Comparison of ENCODE assay signal across 13 cellular contexts in genomic region chr11:23359297-23359696, GRCh38.
DNase-seq lines count a peak whose midpoint lies in the region; ATAC-seq, FAIRE-seq and TF ChIP-seq lines count a peak whose summit lies in the region.
"Had no signal": no experiment of that assay in that cellular context is flagged by ENCODE, and none has a peak within 500 bp of the region (broad histone marks: within the 10 kb centered on the region; RNA-seq: fewer than 3 reads in every experiment).

No MANE protein-coding gene starts in this region.

- no peak for FAIRE-seq in GM12878 (lab: Jason Lieb, UNC)

- POLR2A ChIA-PET in GM12878 (lab: Charles Lee) (no interaction called here), A673 (lab: Charles Lee; ENCODE audit: low non-redundant PET) (interaction anchor here (0.5 kb wide), 1 partner anchor 9 kb away, joined by 3 read pairs; no protein-coding TSS in a partner anchor)

- BruUV-seq in GM12878 (replicated peaks; lab: Mats Ljungman, UMichigan) = no TSS peak
- no TSS peak for BruUV-seq in A673 (replicated peaks; lab: Mats Ljungman, UMichigan)

- in situ Hi-C loops in GM12878 (cut with MboI) = no loop called here

- H3K9me3 ChIP-seq in GM12878 (replicated peaks; ENCODE audit: control insufficient read depth, insufficient read depth, low read length) = no peaks in the 10 kb centered on the region
- H3K9me3 ChIP-seq in A673 (ENCODE audit: low read depth, low read length, poor library complexity, severe bottlenecking) = no peaks in the 10 kb centered on the region
- H3K9me3 ChIP-seq: Peyer's patch had no signal

- CTCF ChIA-PET in GM12878 (lab: Yijun Ruan, JAX) (no interaction called here), A673 (lab: Charles Lee) (no interaction called here)

- ATAC-seq in GM12878 = 0 out of 3 replicates have a peak, but pooled peaks have one; percentile 37
- no peak for ATAC-seq in GM21786 (IDR thresholded peaks at IDR 0.05; ENCODE audit: unreplicated experiment)
- ATAC-seq: esophagus mucosa had no signal

- no peaks in the 10 kb centered on the region for H3K79me2 ChIP-seq in GM12878 (ENCODE audit: control insufficient read depth, insufficient read depth, low read length)

- peak; percentile 74 for DNase-seq in AG08396 (ENCODE audit: low spot score)
- peak; percentile 85 for DNase-seq in HT-29 (ENCODE audit: low spot score)
- no peak for DNase-seq in GM12878 (ENCODE audit: low read depth, low spot score)
- DNase-seq in kidney glomerular epithelial cell (lab: John Stamatoyannopoulos, UW) = peak; percentile 39
- DNase-seq in MV-4-11 (lab: John Stamatoyannopoulos, UW) = no peak
- DNase-seq in A673 (ENCODE audit: low spot score) = no peak
- no peak for DNase-seq in OCI-M2 (lab: John Stamatoyannopoulos, UW; ENCODE audit: unreplicated experiment)
- DNase-seq: activated CD4-positive, alpha-beta T cell treated with anti-CD3 and anti-CD28 coated beads for 48 hours; C1 segment of cervical spinal cord; NCI-H1417 had no signal

- intact Hi-C loops in GM12878 (cut with micrococcal nuclease; ENCODE audit: unreplicated experiment) = no loop called here
- intact Hi-C loops in A673 (cut with micrococcal nuclease; ENCODE audit: unreplicated experiment) = no loop called here

- SMC1A ChIA-PET in GM12878 (lab: Charles Lee; ENCODE audit: uncharacterized antibody, unreplicated experiment) = interaction anchor here (0.5 kb wide), 1 partner anchor 427 kb away, joined by 3 read pairs; no protein-coding TSS in a partner anchor

- H4K20me1 ChIP-seq in GM12878 (ENCODE audit: control insufficient read depth, insufficient read depth) = no peaks in the 10 kb centered on the region

- H3K27ac ChIP-seq in GM12878 (ENCODE audit: control insufficient read depth, insufficient read depth) (no peak overlapping the region), A673 (ENCODE audit: low read depth, low read length, poor library complexity, severe bottlenecking) (no peak overlapping the region)

- no peak for TF ChIP-seq RAD21 in GM12878 (IDR thresholded peaks at IDR 0.05; ENCODE audit: insufficient read depth, low read depth, low read length)

- H3K4me1 ChIP-seq in GM12878 (ENCODE audit: control insufficient read depth, insufficient read depth, low read length) (no peaks in the 10 kb centered on the region), A673 (ENCODE audit: insufficient read depth, low read length, poor library complexity, severe bottlenecking) (no peaks in the 10 kb centered on the region)
- H3K4me1 ChIP-seq: Peyer's patch had no signal

- RAD21 ChIA-PET in GM12878 (lab: Charles Lee; ENCODE audit: unreplicated experiment) = no interaction called here

- TF ChIP-seq EP300 in GM12878 (IDR thresholded peaks at IDR 0.05; ENCODE audit: borderline replicate concordance in 1 of 2, control insufficient read depth in 1 of 2, low read depth in 2 of 2, low read length in 2 of 2) = no peak

- H3K36me3 ChIP-seq in GM12878 (ENCODE audit: control insufficient read depth in 2 of 2, insufficient read depth in 2 of 2, low read length in 1 of 2) (no peaks in the 10 kb centered on the region), A673 (ENCODE audit: insufficient read depth, low read length, poor library complexity, severe bottlenecking) (no peaks in the 10 kb centered on the region)
- H3K36me3 ChIP-seq: Peyer's patch had no signal

- no peak for TF ChIP-seq POLR2A in GM12878 (IDR thresholded peaks at IDR 0.05; ENCODE audit: low read depth, low read length)

- H2AFZ ChIP-seq in GM12878 (ENCODE audit: control insufficient read depth, low read depth, low read length) = no peak overlapping the region

- no peak for TF ChIP-seq CTCF in GM12878 (IDR thresholded peaks at IDR 0.05 in 2 of 3, conservative IDR thresholded peaks at IDR 0.05 in 1 of 3; ENCODE audit: control insufficient read depth in 2 of 3, extremely low read depth in 1 of 3, insufficient read depth in 1 of 3, low read depth in 3 of 3, low read length in 3 of 3)
- TF ChIP-seq CTCF in A673 (conservative IDR thresholded peaks at IDR 0.05; ENCODE audit: low read depth, low read length) = no peak

- H3K4me2 ChIP-seq in GM12878 (ENCODE audit: control insufficient read depth, insufficient read depth) = no peak overlapping the region

- H3K27me3 ChIP-seq in GM12878 (replicated peaks in 1 of 2; ENCODE audit: control insufficient read depth in 2 of 2, insufficient read depth in 2 of 2, low read length in 1 of 2) = no peaks in the 10 kb centered on the region
- H3K27me3 ChIP-seq in A673 (replicated peaks; ENCODE audit: insufficient read depth, low read depth, low read length, poor library complexity) = no peaks in the 10 kb centered on the region
- H3K27me3 ChIP-seq: Peyer's patch had no signal

- no peak overlapping the region for H3K9ac ChIP-seq in GM12878 (ENCODE audit: control insufficient read depth, insufficient read depth, low read length)

- no peak overlapping the region for H3K4me3 ChIP-seq in GM12878
- no peak overlapping the region for H3K4me3 ChIP-seq in A673 (ENCODE audit: low read depth, low read length, poor library complexity, severe bottlenecking)
- H3K4me3 ChIP-seq: Peyer's patch had no signal

TF ChIP-seq in GM12878, 131 proteins besides CTCF, POLR2A, EP300 and RAD21 (continues in another document):
- TF ChIP-seq POU2F2 (IDR thresholded peaks at IDR 0.05; ENCODE audit: borderline replicate concordance, low read depth, low read length) = no peak
- no peak for TF ChIP-seq HSF1 (IDR thresholded peaks at IDR 0.05; ENCODE audit: low read depth, low read length)
- no peak for TF ChIP-seq TCF12 (IDR thresholded peaks at IDR 0.05; ENCODE audit: low read depth, low read length)
- TF ChIP-seq CHD1 (IDR thresholded peaks at IDR 0.05; ENCODE audit: low read depth, low read length) = no peak
- TF ChIP-seq REST (IDR thresholded peaks at IDR 0.05; ENCODE audit: low read depth, low read length) = no peak
- no peak for TF ChIP-seq HDAC2 (IDR thresholded peaks at IDR 0.05)
- TF ChIP-seq, protein P1, sequence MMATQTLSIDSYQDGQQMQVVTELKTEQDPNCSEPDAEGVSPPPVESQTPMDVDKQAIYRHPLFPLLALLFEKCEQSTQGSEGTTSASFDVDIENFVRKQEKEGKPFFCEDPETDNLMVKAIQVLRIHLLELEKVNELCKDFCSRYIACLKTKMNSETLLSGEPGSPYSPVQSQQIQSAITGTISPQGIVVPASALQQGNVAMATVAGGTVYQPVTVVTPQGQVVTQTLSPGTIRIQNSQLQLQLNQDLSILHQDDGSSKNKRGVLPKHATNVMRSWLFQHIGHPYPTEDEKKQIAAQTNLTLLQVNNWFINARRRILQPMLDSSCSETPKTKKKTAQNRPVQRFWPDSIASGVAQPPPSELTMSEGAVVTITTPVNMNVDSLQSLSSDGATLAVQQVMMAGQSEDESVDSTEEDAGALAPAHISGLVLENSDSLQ (IDR thresholded peaks at IDR 0.05) = no peak
- TF ChIP-seq HDGF (IDR thresholded peaks at IDR 0.05) = no peak
- TF ChIP-seq ATF7 (IDR thresholded peaks at IDR 0.05; ENCODE audit: low read depth) = no peak
- no peak for TF ChIP-seq CREM (IDR thresholded peaks at IDR 0.05; ENCODE audit: low read depth)
- no peak for TF ChIP-seq YY1 (IDR thresholded peaks at IDR 0.05; ENCODE audit: low read depth, low read length)

Comparison
In these comparisons a context has a peak if more than half of its experiments do, and no peak if none do; other contexts are left out.
1. DNase-seq: peak in AG08396 (single experiment), HT-29 (single experiment) and kidney glomerular epithelial cell (single experiment); none in GM12878 (single experiment), MV-4-11 (single experiment), A673 (single experiment) and OCI-M2 (single experiment).